In genomic region chr1:87328121-87329050, GRCh38 we compare ENCODE assay signal across 8 cellular contexts. TPM values are rescaled to one million over a fixed set of nuclear protein-coding genes. Genes with fewer than 3 reads are reported as not detected.
DNase-seq lines count a peak whose midpoint lies in the region; ATAC-seq and TF ChIP-seq lines count a peak whose summit lies in the region.

Gene LMO4 (plus strand): TSS chr1:87328880. CDS start chr1:87332016, 3,136 bp downstream.

- H3K9me3 ChIP-seq in left ventricle myocardium inferior (replicated peaks), result no peaks in the 10 kb centered on the region
- H3K9me3 ChIP-seq in prostate gland, result no peaks in the 10 kb centered on the region

- peaks cover 2% of the 10 kb centered on the region for H3K36me3 ChIP-seq in left ventricle myocardium inferior
- H3K36me3 ChIP-seq in prostate gland, result no peaks in the 10 kb centered on the region
- H3K36me3 ChIP-seq in urinary bladder (ENCODE audit: insufficient read depth), result no peaks in the 10 kb centered on the region

- peak; percentile 76 for DNase-seq in NCI-H187 treated with DMSO at 0.1 percent for 48 hours (lab: John Stamatoyannopoulos, UW)
- DNase-seq in T-helper 2 cell, result peak; percentile 42 to 93 (median 78)
- DNase-seq in left ventricle myocardium inferior, result peak; percentile 97
- peak; percentile 97 for DNase-seq in prostate gland (ENCODE audit: low spot score)

- H3K4me3 ChIP-seq in left ventricle myocardium inferior (peak within 1 kb of the TSS; percentile 92), prostate gland (peak within 1 kb of the TSS; percentile 63 to 70), urinary bladder (ENCODE audit: low read depth, low read length) (peak within 1 kb of the TSS; percentile 96)

- peak within 1 kb of the TSS; percentile 94 for H3K27ac ChIP-seq in angular gyrus (ENCODE audit: low read depth, low read length)
- H3K27ac ChIP-seq in left ventricle myocardium inferior (replicated peaks), result peak within 1 kb of the TSS; percentile 97
- peak within 1 kb of the TSS; percentile 95 for H3K27ac ChIP-seq in prostate gland
- peak within 1 kb of the TSS; percentile 98 for H3K27ac ChIP-seq in urinary bladder (ENCODE audit: low read depth)

- TF ChIP-seq POLR2A in GM18505 (IDR thresholded peaks at IDR 0.05; ENCODE audit: borderline replicate concordance, extremely low read depth, insufficient read depth, insufficient read length) (peak; percentile 84), prostate gland (IDR thresholded peaks at IDR 0.05) (peak; percentile 93)

- TF ChIP-seq CTCF in left ventricle myocardium inferior (IDR thresholded peaks at IDR 0.05; ENCODE audit: borderline replicate concordance), result no peak
- peak in 2 of 4 experiments; percentile 43 to 44 for TF ChIP-seq CTCF in prostate gland (IDR thresholded peaks at IDR 0.05)

- H3K4me1 ChIP-seq in left ventricle myocardium inferior (peaks cover 54% of the 10 kb centered on the region), prostate gland (replicated peaks) (no peaks in the 10 kb centered on the region), urinary bladder (ENCODE audit: insufficient read depth) (no peaks in the 10 kb centered on the region)

- H3K27me3 ChIP-seq in left ventricle myocardium inferior (ENCODE audit: low read depth) (no peaks in the 10 kb centered on the region), prostate gland (replicated peaks; ENCODE audit: insufficient read depth) (no peaks in the 10 kb centered on the region)

- intact Hi-C loops in left ventricle myocardium inferior (cut with micrococcal nuclease) (loop anchor here (5.0 kb wide), 1 partner anchor 624 kb away; no protein-coding TSS in a partner anchor), prostate gland (cut with DNase I) (loop anchor here (5.0 kb wide), 4 partner anchors 249 to 639 kb away; no protein-coding TSS in a partner anchor)

- WGBS in prostate gland, result under 1% methylated on average over 50 of the region's 110 CpGs
- under 1% methylated on average over 110 of the region's 110 CpGs for WGBS in urinary bladder

- ATAC-seq in GM18505 (IDR thresholded peaks at IDR 0.05; ENCODE audit: unreplicated experiment) (peak; percentile 82), HG02970 (IDR thresholded peaks at IDR 0.05; ENCODE audit: low FRiP score, unreplicated experiment) (peak; percentile 89)

RNA-seq across cellular contexts. Expression of gene LMO4, which starts in this region (rescaled TPM):
- total RNA-seq in left ventricle myocardium inferior (35.1 TPM), prostate gland (10 to 100 TPM; 41.9 to 78.0 TPM), urinary bladder (150 TPM)
- 89.5 TPM for polyA plus RNA-seq in urinary bladder

Comparison
In these comparisons a context has a peak if more than half of its experiments do, and no peak if none do; other contexts are left out.
1. Peak in every context shown above with its lines: DNase-seq, ATAC-seq, H3K4me3 ChIP-seq and H3K27ac ChIP-seq.